In genomic region chr10:121886997-121887622, GRCh38 we compare ENCODE assay signal across 8 cellular contexts. TPM values are rescaled to one million over a fixed set of nuclear protein-coding genes. Genes with fewer than 3 reads are reported as not detected.
A peak's percentile ranks its signal among the peaks of the same experiment; 100 is the strongest.
DNase-seq lines count a peak whose midpoint lies in the region; ATAC-seq and TF ChIP-seq lines count a peak whose summit lies in the region.

No MANE protein-coding gene starts in this region.

- no peaks in the 10 kb centered on the region for H3K4me1 ChIP-seq in fibroblast of lung (ENCODE audit: control insufficient read depth, extremely low read depth, insufficient read depth, low read length)

- TF ChIP-seq CTCF in fibroblast of lung (conservative IDR thresholded peaks at IDR 0.05 in 1 of 2, IDR thresholded peaks at IDR 0.05 in 1 of 2; ENCODE audit: low read depth in 1 of 2, low read length in 2 of 2) = peak; percentile 84 to 91
- peak; percentile 91 for TF ChIP-seq CTCF in neural crest cell (conservative IDR thresholded peaks at IDR 0.05)
- TF ChIP-seq CTCF in type B pancreatic cell (conservative IDR thresholded peaks at IDR 0.05) = peak; percentile 91

- ATAC-seq in HG02623 (IDR thresholded peaks at IDR 0.05; ENCODE audit: unreplicated experiment) = peak; percentile 60

- no peak overlapping the region for H3K4me3 ChIP-seq in fibroblast of lung (replicated peaks in 1 of 4; ENCODE audit: control extremely low read depth in 1 of 4, insufficient read depth in 1 of 4, low read depth in 3 of 4, low read length in 4 of 4)

- H3K9me3 Mint-ChIP-seq in neural crest cell (no peaks in the 10 kb centered on the region), type B pancreatic cell (no peaks in the 10 kb centered on the region)

- H3K9ac ChIP-seq in fibroblast of lung (ENCODE audit: insufficient read depth, low read length) = no peak overlapping the region

- H3K36me3 Mint-ChIP-seq in neural crest cell (ENCODE audit: low read depth) (peaks cover 5% of the 10 kb centered on the region), type B pancreatic cell (peaks cover 24% of the 10 kb centered on the region)

- no peak overlapping the region for H3K27ac Mint-ChIP-seq in neural crest cell (ENCODE audit: unreplicated experiment)
- H3K27ac Mint-ChIP-seq in type B pancreatic cell = no peak overlapping the region

- H3K4me2 ChIP-seq in fibroblast of lung (ENCODE audit: extremely low read depth, insufficient read depth, low read length) = no peak overlapping the region

- no peaks in the 10 kb centered on the region for H3K27me3 ChIP-seq in fibroblast of lung (ENCODE audit: control insufficient read depth, insufficient read depth, low read length)

- H3K36me3 ChIP-seq in fibroblast of lung (ENCODE audit: control insufficient read depth, insufficient read depth, low read length) = no peaks in the 10 kb centered on the region

- no peaks in the 10 kb centered on the region for H4K20me1 ChIP-seq in fibroblast of lung (ENCODE audit: control insufficient read depth, extremely low read depth, insufficient read depth, low read length)

- DNase-seq in GDM1 (lab: John Stamatoyannopoulos, UW) = peak; percentile 24
- DNase-seq in NOMO-1 treated with DMSO at 0.1 percent for 48 hours (lab: John Stamatoyannopoulos, UW; ENCODE audit: unreplicated experiment) = peak; percentile 50
- peak; percentile 38 for DNase-seq in activated T-cell treated with anti-CD3 and anti-CD28 coated beads for 48 hours (ENCODE audit: low read depth)
- peak; percentile 51 to 69 for DNase-seq in fibroblast of lung (ENCODE audit: low read depth in 2 of 2)
- peak; percentile 66 for DNase-seq in neural crest cell (ENCODE audit: low read depth, low spot score)
- no peak for DNase-seq in type B pancreatic cell (ENCODE audit: extremely low spot score, unreplicated experiment)
- no peak for DNase-seq in cerebellar nuclear complex (lab: John Stamatoyannopoulos, UW)

- H3K4me1 Mint-ChIP-seq in neural crest cell (peaks cover 10% of the 10 kb centered on the region), type B pancreatic cell (ENCODE audit: unreplicated experiment) (peaks cover 14% of the 10 kb centered on the region)

- no peaks in the 10 kb centered on the region for H3K27me3 Mint-ChIP-seq in neural crest cell (ENCODE audit: low read depth)
- no peaks in the 10 kb centered on the region for H3K27me3 Mint-ChIP-seq in type B pancreatic cell

- no peak overlapping the region for H2AFZ ChIP-seq in fibroblast of lung (ENCODE audit: low read length)

- H3K4me3 Mint-ChIP-seq in neural crest cell (no peak overlapping the region), type B pancreatic cell (no peak overlapping the region)

- H3K79me2 ChIP-seq in fibroblast of lung (ENCODE audit: control insufficient read depth, insufficient read depth, low read length) = no peaks in the 10 kb centered on the region

- no peaks in the 10 kb centered on the region for H3K9me3 ChIP-seq in fibroblast of lung (ENCODE audit: control insufficient read depth, insufficient read depth, low read depth, low read length)

- H3K27ac ChIP-seq in fibroblast of lung (ENCODE audit: insufficient read depth, low read length) = no peak overlapping the region

RNA-seq across cellular contexts. Expression of gene ATE1, which starts 40.7 kb away (rescaled TPM):
- total RNA-seq in fibroblast of lung (25.4 and 28.1 TPM in 2 replicates), neural crest cell (26.0 and 27.6 TPM in 2 replicates), type B pancreatic cell (ENCODE audit: low replicate concordance) (23.5 and 35.4 TPM in 2 replicates)
- polyA plus RNA-seq in fibroblast of lung = 16.2 and 19.3 TPM in 2 replicates
- 9.8 and 12.3 TPM in 2 replicates for polyA plus RNA-seq in fibroblast of lung (2012)
- 11.7 and 14.2 TPM in 2 replicates for polyA minus RNA-seq in fibroblast of lung (ENCODE audit: low replicate concordance)

Comparison
In these comparisons a context has a peak if more than half of its experiments do, and no peak if none do; other contexts are left out.
1. DNase-seq: peak in GDM1 (single experiment), NOMO-1 treated with DMSO at 0.1 percent for 48 hours (single experiment), activated T-cell treated with anti-CD3 and anti-CD28 coated beads for 48 hours (single experiment), fibroblast of lung (2 of 2) and neural crest cell (single experiment); none in type B pancreatic cell (single experiment) and cerebellar nuclear complex (0 of 2).
2. Peak in every context shown above with its lines, with median percentiles within 50 percentile points of each other: CTCF ChIP-seq.